1 cellular context compared by ENCODE assay signal in the genomic region with DNA sequence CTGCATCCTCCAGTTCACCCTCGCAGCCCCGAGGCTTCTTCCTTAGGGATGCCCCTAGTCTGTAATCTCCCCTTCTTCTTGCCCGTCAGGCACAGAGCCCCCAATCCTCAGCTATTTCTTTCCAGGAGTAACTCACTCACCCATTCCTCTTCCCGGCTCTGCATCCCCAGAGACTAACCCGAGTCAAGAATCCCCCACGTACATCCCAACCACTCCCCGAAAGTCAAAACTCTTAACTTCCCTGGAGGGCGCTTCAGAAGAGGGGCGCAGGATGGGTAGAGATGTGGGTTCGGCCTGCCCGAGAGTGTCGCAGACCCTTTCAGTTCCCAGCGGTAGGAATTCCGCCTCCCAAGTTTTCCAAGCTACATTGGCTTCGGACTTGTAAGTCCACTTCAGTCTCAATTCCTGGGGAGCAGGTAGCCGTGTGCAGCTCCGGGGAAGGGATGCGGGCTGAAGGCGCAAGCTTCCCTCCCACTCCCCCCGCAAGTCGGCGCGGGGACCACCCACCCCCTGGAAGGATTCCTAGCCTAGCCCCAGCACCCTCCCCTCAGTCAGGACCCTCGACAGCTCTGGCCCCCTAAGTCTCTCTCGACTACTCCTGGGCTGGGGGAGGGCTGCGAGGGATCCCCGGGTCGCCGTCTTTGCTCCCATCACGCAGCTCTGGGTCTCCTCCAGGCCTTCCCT.
A peak's percentile ranks its signal among the peaks of the same experiment; 100 is the strongest.
TF ChIP-seq lines count a peak whose summit lies in the region.

No MANE protein-coding gene starts in this region.

TF ChIP-seq in HEK293, 187 proteins besides CTCF, POLR2A, EP300 and RAD21 (continued from another document):
- TF ChIP-seq, protein P1, sequence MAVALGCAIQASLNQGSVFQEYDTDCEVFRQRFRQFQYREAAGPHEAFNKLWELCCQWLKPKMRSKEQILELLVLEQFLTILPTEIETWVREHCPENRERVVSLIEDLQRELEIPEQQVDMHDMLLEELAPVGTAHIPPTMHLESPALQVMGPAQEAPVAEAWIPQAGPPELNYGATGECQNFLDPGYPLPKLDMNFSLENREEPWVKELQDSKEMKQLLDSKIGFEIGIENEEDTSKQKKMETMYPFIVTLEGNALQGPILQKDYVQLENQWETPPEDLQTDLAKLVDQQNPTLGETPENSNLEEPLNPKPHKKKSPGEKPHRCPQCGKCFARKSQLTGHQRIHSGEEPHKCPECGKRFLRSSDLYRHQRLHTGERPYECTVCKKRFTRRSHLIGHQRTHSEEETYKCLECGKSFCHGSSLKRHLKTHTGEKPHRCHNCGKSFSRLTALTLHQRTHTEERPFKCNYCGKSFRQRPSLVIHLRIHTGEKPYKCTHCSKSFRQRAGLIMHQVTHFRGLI (tag by site-specific recombination; IDR thresholded peaks at IDR 0.05), result no peak
- no peak for TF ChIP-seq ZNF114 (tag by site-specific recombination; IDR thresholded peaks at IDR 0.05)
- TF ChIP-seq, protein P2, sequence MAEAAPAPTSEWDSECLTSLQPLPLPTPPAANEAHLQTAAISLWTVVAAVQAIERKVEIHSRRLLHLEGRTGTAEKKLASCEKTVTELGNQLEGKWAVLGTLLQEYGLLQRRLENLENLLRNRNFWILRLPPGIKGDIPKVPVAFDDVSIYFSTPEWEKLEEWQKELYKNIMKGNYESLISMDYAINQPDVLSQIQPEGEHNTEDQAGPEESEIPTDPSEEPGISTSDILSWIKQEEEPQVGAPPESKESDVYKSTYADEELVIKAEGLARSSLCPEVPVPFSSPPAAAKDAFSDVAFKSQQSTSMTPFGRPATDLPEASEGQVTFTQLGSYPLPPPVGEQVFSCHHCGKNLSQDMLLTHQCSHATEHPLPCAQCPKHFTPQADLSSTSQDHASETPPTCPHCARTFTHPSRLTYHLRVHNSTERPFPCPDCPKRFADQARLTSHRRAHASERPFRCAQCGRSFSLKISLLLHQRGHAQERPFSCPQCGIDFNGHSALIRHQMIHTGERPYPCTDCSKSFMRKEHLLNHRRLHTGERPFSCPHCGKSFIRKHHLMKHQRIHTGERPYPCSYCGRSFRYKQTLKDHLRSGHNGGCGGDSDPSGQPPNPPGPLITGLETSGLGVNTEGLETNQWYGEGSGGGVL (tag by site-specific recombination; IDR thresholded peaks at IDR 0.05), result peak; percentile 18; the same call in 1 of the 2 replicates
- TF ChIP-seq, protein P3, sequence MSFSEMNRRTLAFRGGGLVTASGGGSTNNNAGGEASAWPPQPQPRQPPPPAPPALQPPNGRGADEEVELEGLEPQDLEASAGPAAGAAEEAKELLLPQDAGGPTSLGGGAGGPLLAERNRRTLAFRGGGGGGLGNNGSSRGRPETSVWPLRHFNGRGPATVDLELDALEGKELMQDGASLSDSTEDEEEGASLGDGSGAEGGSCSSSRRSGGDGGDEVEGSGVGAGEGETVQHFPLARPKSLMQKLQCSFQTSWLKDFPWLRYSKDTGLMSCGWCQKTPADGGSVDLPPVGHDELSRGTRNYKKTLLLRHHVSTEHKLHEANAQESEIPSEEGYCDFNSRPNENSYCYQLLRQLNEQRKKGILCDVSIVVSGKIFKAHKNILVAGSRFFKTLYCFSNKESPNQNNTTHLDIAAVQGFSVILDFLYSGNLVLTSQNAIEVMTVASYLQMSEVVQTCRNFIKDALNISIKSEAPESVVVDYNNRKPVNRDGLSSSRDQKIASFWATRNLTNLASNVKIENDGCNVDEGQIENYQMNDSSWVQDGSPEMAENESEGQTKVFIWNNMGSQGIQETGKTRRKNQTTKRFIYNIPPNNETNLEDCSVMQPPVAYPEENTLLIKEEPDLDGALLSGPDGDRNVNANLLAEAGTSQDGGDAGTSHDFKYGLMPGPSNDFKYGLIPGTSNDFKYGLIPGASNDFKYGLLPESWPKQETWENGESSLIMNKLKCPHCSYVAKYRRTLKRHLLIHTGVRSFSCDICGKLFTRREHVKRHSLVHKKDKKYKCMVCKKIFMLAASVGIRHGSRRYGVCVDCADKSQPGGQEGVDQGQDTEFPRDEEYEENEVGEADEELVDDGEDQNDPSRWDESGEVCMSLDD (tag by site-specific recombination; IDR thresholded peaks at IDR 0.05), result peak; percentile 88
- TF ChIP-seq, protein P4, sequence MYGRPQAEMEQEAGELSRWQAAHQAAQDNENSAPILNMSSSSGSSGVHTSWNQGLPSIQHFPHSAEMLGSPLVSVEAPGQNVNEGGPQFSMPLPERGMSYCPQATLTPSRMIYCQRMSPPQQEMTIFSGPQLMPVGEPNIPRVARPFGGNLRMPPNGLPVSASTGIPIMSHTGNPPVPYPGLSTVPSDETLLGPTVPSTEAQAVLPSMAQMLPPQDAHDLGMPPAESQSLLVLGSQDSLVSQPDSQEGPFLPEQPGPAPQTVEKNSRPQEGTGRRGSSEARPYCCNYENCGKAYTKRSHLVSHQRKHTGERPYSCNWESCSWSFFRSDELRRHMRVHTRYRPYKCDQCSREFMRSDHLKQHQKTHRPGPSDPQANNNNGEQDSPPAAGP (tag by site-specific recombination; IDR thresholded peaks at IDR 0.05), result 0 out of 2 replicates have a peak, but pooled peaks have one; percentile 8
- TF ChIP-seq, protein P5, sequence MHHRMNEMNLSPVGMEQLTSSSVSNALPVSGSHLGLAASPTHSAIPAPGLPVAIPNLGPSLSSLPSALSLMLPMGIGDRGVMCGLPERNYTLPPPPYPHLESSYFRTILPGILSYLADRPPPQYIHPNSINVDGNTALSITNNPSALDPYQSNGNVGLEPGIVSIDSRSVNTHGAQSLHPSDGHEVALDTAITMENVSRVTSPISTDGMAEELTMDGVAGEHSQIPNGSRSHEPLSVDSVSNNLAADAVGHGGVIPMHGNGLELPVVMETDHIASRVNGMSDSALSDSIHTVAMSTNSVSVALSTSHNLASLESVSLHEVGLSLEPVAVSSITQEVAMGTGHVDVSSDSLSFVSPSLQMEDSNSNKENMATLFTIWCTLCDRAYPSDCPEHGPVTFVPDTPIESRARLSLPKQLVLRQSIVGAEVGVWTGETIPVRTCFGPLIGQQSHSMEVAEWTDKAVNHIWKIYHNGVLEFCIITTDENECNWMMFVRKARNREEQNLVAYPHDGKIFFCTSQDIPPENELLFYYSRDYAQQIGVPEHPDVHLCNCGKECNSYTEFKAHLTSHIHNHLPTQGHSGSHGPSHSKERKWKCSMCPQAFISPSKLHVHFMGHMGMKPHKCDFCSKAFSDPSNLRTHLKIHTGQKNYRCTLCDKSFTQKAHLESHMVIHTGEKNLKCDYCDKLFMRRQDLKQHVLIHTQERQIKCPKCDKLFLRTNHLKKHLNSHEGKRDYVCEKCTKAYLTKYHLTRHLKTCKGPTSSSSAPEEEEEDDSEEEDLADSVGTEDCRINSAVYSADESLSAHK (tag by site-specific recombination; IDR thresholded peaks at IDR 0.05), result no peak
- 0 out of 2 replicates have a peak, but pooled peaks have one; percentile 5 for TF ChIP-seq KLF8 (tag by site-specific recombination; IDR thresholded peaks at IDR 0.05)
- no peak for TF ChIP-seq MYNN (tag by site-specific recombination; IDR thresholded peaks at IDR 0.05; ENCODE audit: borderline replicate concordance)
- no peak for TF ChIP-seq OVOL3 (tag by site-specific recombination; IDR thresholded peaks at IDR 0.05)
- peak; percentile 51; the same call in 1 of the 2 replicates for TF ChIP-seq ZNF366 (tag by site-specific recombination; conservative IDR thresholded peaks at IDR 0.05)
- no peak for TF ChIP-seq SCRT1 (tag by site-specific recombination; IDR thresholded peaks at IDR 0.05; ENCODE audit: borderline replicate concordance)
- peak; percentile 89; the same call in 1 of the 2 replicates for TF ChIP-seq MZF1 (tag by site-specific recombination; IDR thresholded peaks at IDR 0.05; ENCODE audit: borderline replicate concordance)
- TF ChIP-seq ZSCAN30 (tag by site-specific recombination; IDR thresholded peaks at IDR 0.05), result no peak
- TF ChIP-seq, protein P6, sequence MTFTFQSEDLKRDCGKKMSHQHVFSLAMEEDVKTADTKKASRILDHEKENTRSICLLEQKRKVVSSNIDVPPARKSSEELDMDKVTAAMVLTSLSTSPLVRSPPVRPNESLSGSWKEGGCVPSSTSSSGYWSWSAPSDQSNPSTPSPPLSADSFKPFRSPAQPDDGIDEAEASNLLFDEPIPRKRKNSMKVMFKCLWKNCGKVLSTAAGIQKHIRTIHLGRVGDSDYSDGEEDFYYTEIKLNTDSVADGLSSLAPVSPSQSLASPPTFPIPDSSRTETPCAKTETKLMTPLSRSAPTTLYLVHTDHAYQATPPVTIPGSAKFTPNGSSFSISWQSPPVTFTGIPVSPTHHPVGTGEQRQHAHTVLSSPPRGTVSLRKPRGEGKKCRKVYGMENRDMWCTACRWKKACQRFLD (tag by site-specific recombination; IDR thresholded peaks at IDR 0.05), result no peak
- TF ChIP-seq ZBTB8A (tag by site-specific recombination; IDR thresholded peaks at IDR 0.05), result 0 out of 2 replicates have a peak, but pooled peaks have one; percentile 1
- TF ChIP-seq, protein P7, sequence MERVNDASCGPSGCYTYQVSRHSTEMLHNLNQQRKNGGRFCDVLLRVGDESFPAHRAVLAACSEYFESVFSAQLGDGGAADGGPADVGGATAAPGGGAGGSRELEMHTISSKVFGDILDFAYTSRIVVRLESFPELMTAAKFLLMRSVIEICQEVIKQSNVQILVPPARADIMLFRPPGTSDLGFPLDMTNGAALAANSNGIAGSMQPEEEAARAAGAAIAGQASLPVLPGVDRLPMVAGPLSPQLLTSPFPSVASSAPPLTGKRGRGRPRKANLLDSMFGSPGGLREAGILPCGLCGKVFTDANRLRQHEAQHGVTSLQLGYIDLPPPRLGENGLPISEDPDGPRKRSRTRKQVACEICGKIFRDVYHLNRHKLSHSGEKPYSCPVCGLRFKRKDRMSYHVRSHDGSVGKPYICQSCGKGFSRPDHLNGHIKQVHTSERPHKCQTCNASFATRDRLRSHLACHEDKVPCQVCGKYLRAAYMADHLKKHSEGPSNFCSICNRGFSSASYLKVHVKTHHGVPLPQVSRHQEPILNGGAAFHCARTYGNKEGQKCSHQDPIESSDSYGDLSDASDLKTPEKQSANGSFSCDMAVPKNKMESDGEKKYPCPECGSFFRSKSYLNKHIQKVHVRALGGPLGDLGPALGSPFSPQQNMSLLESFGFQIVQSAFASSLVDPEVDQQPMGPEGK (tag by site-specific recombination; IDR thresholded peaks at IDR 0.05), result peak; percentile 44; the same call in 1 of the 2 replicates
- TF ChIP-seq SP3 (tag by site-specific recombination; IDR thresholded peaks at IDR 0.05), result peak; percentile 24; the same call in 1 of the 2 replicates
